ENCODE assay signal across 20 cellular contexts in genomic region chr4:166092797-166093196, GRCh38.
DNase-seq lines count a peak whose midpoint lies in the region; ATAC-seq and TF ChIP-seq lines count a peak whose summit lies in the region.
"Had no signal": no experiment of that assay in that cellular context is flagged by ENCODE, and none has a peak within 500 bp of the region (broad histone marks: within the 10 kb centered on the region; RNA-seq: fewer than 3 reads in every experiment).

No MANE protein-coding gene starts in this region.

- ATAC-seq in WTC11 = no peak
- ATAC-seq: GM12878 had no signal

- DNase-seq in DMS53 (lab: John Stamatoyannopoulos, UW) = peak; percentile 3
- no peak for DNase-seq in DMS53 treated with DMSO at 0.1 percent for 48 hours (lab: John Stamatoyannopoulos, UW; ENCODE audit: unreplicated experiment)
- peak; percentile 53 for DNase-seq in NCI-H69 (lab: John Stamatoyannopoulos, UW)
- peak; percentile 74 for DNase-seq in epithelial cell of esophagus (ENCODE audit: low read depth)
- DNase-seq in progenitor cell of endocrine pancreas (ENCODE audit: low spot score, unreplicated experiment) = no peak
- DNase-seq in WTC11 (ENCODE audit: low spot score) = no peak
- no peak for DNase-seq in coronary artery (ENCODE audit: low spot score)
- DNase-seq in EL = no peak
- DNase-seq: DMS 273 treated with DMSO at 0.1 percent for 48 hours, H7, KBM-7, NCI-H2029, NCI-H345, NCI-H524 treated with DMSO at 0.1 percent for 48 hours, OCI-M1, RPMI8226, SIG-M5 had no signal

- TF ChIP-seq CTCF in epithelial cell of esophagus (IDR thresholded peaks at IDR 0.05; ENCODE audit: insufficient read depth, low read depth, low read length, missing control alignments) = no peak
- no peak for TF ChIP-seq CTCF in progenitor cell of endocrine pancreas (IDR thresholded peaks at IDR 0.05; ENCODE audit: unreplicated experiment)
- TF ChIP-seq CTCF in WTC11 (IDR thresholded peaks at IDR 0.05) = no peak
- no peak for TF ChIP-seq CTCF in coronary artery (IDR thresholded peaks at IDR 0.05)

- H3K4me3 Mint-ChIP-seq in progenitor cell of endocrine pancreas (ENCODE audit: low read depth) (peak overlapping the region; percentile 15), WTC11 (no peak overlapping the region)
- H3K4me3 Mint-ChIP-seq: CD14-positive monocyte had no signal

- H3K4me1 Mint-ChIP-seq in progenitor cell of endocrine pancreas (ENCODE audit: low read depth) (peaks cover 15% of the 10 kb centered on the region), WTC11 (peaks cover 12% of the 10 kb centered on the region)
- H3K4me1 Mint-ChIP-seq: CD14-positive monocyte had no signal

- H3K27me3 Mint-ChIP-seq in progenitor cell of endocrine pancreas = no peaks in the 10 kb centered on the region
- no peaks in the 10 kb centered on the region for H3K27me3 Mint-ChIP-seq in WTC11 (ENCODE audit: low read depth)

- CTCF ChIA-PET in WTC11 (lab: Charles Lee) = interaction anchor here (2.2 kb wide), 1 partner anchor 600 kb away, joined by 28 read pairs; no protein-coding TSS in a partner anchor

- H3K36me3 Mint-ChIP-seq in progenitor cell of endocrine pancreas (ENCODE audit: insufficient read depth) (no peaks in the 10 kb centered on the region), WTC11 (no peaks in the 10 kb centered on the region)
- H3K36me3 Mint-ChIP-seq: CD14-positive monocyte had no signal

- H3K27ac Mint-ChIP-seq in progenitor cell of endocrine pancreas (peak overlapping the region; percentile 78), WTC11 (no peak overlapping the region)
- H3K27ac Mint-ChIP-seq: CD14-positive monocyte had no signal

- H3K9me3 Mint-ChIP-seq in progenitor cell of endocrine pancreas (ENCODE audit: low read depth) (no peaks in the 10 kb centered on the region), WTC11 (no peaks in the 10 kb centered on the region)
- H3K9me3 Mint-ChIP-seq: CD14-positive monocyte had no signal

- H3K4me3 ChIP-seq in epithelial cell of esophagus (ENCODE audit: low read length) (no peak overlapping the region), coronary artery (no peak overlapping the region)
- H3K4me3 ChIP-seq: GM12878 had no signal

- H3K27ac ChIP-seq in coronary artery = no peak overlapping the region
- H3K27ac ChIP-seq: 22Rv1 had no signal

- POLR2A ChIA-PET in WTC11 (lab: Charles Lee) = no interaction called here

TF ChIP-seq in WTC11, 78 proteins besides CTCF, POLR2A, EP300 and RAD21:
- no peak for TF ChIP-seq ATF2 (CRISPR knock-in tag; IDR thresholded peaks at IDR 0.05; ENCODE audit: borderline replicate concordance, low read depth)
- TF ChIP-seq CDX4 (CRISPR knock-in tag; IDR thresholded peaks at IDR 0.05; ENCODE audit: borderline replicate concordance) = no peak
- TF ChIP-seq EMX1 (CRISPR knock-in tag; IDR thresholded peaks at IDR 0.05) = no peak
- no peak for TF ChIP-seq HMGXB4 (CRISPR knock-in tag; IDR thresholded peaks at IDR 0.05)
- no peak for TF ChIP-seq NR3C1 (CRISPR knock-in tag; conservative IDR thresholded peaks at IDR 0.05; ENCODE audit: low read depth)
- no peak for TF ChIP-seq ZBTB43 (CRISPR knock-in tag; IDR thresholded peaks at IDR 0.05)
- no peak for TF ChIP-seq TP53 (CRISPR knock-in tag; IDR thresholded peaks at IDR 0.05)
- no peak for TF ChIP-seq CBFB (CRISPR knock-in tag; IDR thresholded peaks at IDR 0.05; ENCODE audit: low read depth)
- no peak for TF ChIP-seq RORB (CRISPR knock-in tag; IDR thresholded peaks at IDR 0.05)
- TF ChIP-seq ZMAT4 (CRISPR knock-in tag; IDR thresholded peaks at IDR 0.05) = no peak
- TF ChIP-seq USF1 (CRISPR knock-in tag; IDR thresholded peaks at IDR 0.05) = no peak
- TF ChIP-seq CREB1 (CRISPR knock-in tag; IDR thresholded peaks at IDR 0.05) = no peak

Comparison
In these comparisons a context has a peak if more than half of its experiments do, and no peak if none do; other contexts are left out.
1. DNase-seq: peak in DMS53 (single experiment), NCI-H69 (single experiment) and epithelial cell of esophagus (single experiment); none in DMS53 treated with DMSO at 0.1 percent for 48 hours (single experiment), progenitor cell of endocrine pancreas (single experiment), WTC11 (single experiment), coronary artery (single experiment) and EL (single experiment).